ENCODE assay signal across 1 cellular context in the genomic region with DNA sequence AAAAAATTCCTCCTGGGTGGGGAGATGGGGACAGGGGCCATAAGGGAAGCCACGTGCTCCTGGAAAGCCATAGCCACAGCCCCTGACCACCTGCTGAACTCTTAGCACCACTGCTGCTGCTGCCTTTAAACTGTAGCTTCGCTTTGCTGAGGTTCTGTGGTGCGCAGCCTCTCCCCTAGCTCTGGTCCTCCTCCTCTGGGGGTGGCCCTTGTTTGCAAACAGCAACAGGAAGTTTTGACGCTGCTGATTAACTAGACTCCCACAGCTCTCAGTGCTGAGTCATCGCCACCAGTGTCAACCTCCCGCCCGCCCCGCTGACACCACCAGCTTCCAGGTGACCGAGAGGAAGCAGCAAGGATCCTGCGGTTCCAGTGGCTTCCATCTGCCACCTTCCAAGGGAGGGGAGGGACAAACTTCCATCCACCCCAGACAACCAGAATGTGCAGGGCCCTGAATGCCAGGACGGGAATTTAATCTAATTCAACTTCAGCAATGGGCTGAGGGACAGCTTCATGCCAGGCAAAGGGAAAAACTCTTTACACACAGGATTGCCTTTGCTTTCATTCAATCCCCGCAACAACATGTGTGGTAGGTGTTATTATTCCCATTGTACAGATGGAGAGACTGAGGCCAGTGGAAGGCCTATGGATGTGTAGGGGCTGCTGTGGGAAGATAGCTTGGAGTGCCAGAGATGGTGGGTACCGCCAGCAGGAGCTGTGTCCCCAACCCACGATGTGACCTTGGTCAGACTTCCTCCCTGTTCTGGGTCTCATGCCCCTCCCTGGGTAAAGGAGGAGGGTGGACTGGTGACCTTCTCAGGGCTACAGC.
TF ChIP-seq lines count a peak whose summit lies in the region.

No MANE protein-coding gene starts in this region.

TF ChIP-seq in K562, 482 proteins besides CTCF, POLR2A, EP300 and RAD21 (continued from another document and continues in another):
- TF ChIP-seq, protein P1, sequence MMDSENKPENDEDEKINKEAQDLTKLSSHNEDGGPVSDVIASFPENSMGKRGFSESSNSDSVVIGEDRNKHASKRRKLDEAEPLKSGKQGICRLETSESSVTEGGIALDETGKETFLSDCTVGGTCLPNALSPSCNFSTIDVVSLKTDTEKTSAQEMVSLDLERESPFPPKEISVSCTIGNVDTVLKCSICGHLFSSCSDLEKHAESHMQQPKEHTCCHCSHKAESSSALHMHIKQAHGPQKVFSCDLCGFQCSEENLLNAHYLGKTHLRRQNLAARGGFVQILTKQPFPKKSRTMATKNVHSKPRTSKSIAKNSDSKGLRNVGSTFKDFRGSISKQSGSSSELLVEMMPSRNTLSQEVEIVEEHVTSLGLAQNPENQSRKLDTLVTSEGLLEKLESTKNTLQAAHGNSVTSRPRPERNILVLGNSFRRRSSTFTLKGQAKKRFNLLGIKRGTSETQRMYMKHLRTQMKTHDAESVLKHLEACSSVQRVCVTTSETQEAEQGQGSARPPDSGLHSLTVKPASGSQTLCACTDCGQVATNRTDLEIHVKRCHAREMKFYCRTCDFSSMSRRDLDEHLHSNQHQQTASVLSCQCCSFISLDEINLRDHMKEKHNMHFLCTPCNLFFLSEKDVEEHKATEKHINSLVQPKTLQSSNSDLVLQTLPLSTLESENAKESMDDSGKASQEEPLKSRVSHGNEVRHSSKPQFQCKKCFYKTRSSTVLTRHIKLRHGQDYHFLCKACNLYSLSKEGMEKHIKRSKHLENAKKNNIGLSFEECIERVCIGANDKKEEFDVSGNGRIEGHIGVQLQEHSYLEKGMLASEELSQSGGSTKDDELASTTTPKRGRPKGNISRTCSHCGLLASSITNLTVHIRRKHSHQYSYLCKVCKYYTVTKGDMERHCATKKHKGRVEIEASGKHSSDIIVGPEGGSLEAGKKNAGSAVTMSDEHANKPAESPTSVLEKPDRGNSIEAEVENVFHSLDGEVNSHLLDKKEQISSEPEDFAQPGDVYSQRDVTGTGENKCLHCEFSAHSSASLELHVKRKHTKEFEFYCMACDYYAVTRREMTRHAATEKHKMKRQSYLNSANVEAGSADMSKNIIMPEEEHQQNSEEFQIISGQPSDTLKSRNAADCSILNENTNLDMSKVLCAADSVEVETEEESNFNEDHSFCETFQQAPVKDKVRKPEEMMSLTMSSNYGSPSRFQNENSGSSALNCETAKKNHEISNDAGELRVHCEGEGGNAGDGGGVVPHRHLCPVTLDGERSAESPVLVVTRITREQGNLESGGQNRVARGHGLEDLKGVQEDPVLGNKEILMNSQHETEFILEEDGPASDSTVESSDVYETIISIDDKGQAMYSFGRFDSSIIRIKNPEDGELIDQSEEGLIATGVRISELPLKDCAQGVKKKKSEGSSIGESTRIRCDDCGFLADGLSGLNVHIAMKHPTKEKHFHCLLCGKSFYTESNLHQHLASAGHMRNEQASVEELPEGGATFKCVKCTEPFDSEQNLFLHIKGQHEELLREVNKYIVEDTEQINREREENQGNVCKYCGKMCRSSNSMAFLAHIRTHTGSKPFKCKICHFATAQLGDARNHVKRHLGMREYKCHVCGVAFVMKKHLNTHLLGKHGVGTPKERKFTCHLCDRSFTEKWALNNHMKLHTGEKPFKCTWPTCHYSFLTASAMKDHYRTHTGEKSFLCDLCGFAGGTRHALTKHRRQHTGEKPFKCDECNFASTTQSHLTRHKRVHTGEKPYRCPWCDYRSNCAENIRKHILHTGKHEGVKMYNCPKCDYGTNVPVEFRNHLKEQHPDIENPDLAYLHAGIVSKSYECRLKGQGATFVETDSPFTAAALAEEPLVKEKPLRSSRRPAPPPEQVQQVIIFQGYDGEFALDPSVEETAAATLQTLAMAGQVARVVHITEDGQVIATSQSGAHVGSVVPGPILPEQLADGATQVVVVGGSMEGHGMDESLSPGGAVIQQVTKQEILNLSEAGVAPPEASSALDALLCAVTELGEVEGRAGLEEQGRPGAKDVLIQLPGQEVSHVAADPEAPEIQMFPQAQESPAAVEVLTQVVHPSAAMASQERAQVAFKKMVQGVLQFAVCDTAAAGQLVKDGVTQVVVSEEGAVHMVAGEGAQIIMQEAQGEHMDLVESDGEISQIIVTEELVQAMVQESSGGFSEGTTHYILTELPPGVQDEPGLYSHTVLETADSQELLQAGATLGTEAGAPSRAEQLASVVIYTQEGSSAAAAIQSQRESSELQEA (IDR thresholded peaks at IDR 0.05; ENCODE audit: low read depth) = no peak
- TF ChIP-seq PRMT5 (CRISPR knock-in tag; IDR thresholded peaks at IDR 0.05) (no peak), SMARCB1 (IDR thresholded peaks at IDR 0.05; ENCODE audit: insufficient read length, low read depth) (no peak), NONO (IDR thresholded peaks at IDR 0.05; ENCODE audit: low read depth in 2 of 2, low read length in 1 of 2) (no peak), MECOM (CRISPR knock-in tag; IDR thresholded peaks at IDR 0.05) (0 out of 2 replicates have a peak, but pooled peaks have one; percentile 51), ZNF408 (CRISPR knock-in tag; IDR thresholded peaks at IDR 0.05; ENCODE audit: low read depth) (no peak), CBX5 (IDR thresholded peaks at IDR 0.05; ENCODE audit: borderline replicate concordance, low read depth) (no peak), ZNF121 (CRISPR knock-in tag; conservative IDR thresholded peaks at IDR 0.05) (no peak), ZNF695 (CRISPR knock-in tag; IDR thresholded peaks at IDR 0.05) (no peak), JUNB (CRISPR knock-in tag; conservative IDR thresholded peaks at IDR 0.05) (0 out of 2 replicates have a peak, but pooled peaks have one; percentile 26), GABPB1 (CRISPR knock-in tag; IDR thresholded peaks at IDR 0.05) (peak; percentile 71), POLR2G (IDR thresholded peaks at IDR 0.05; ENCODE audit: low read depth, low read length) (peak; percentile 73), YY1 (IDR thresholded peaks at IDR 0.05; ENCODE audit: borderline replicate concordance in 1 of 3, control insufficient read depth in 1 of 3, extremely low read depth in 1 of 3, insufficient read depth in 3 of 3, insufficient read length in 1 of 3, insufficient replicate concordance in 2 of 3, low read depth in 1 of 3, low read length in 2 of 3) (peak in 2 of 3 experiments; percentile 27 to 59), CEBPG (CRISPR knock-in tag; IDR thresholded peaks at IDR 0.05) (peak; percentile 23; the same call in 1 of the 2 replicates), CEBPG (tag; conservative IDR thresholded peaks at IDR 0.05 in 1 of 2, IDR thresholded peaks at IDR 0.05 in 1 of 2) (no peak), DNMT1 (IDR thresholded peaks at IDR 0.05) (peak; percentile 10; the same call in 1 of the 2 replicates), SP1 (CRISPR knock-in tag; IDR thresholded peaks at IDR 0.05) (peak; percentile 45), MTA2 (IDR thresholded peaks at IDR 0.05; ENCODE audit: low read depth) (0 out of 2 replicates have a peak, but pooled peaks have one; percentile 33), CXXC5 (CRISPR knock-in tag; IDR thresholded peaks at IDR 0.05) (peak; percentile 84), ZNF143 (CRISPR knock-in tag; IDR thresholded peaks at IDR 0.05) (peak; percentile 36), ZC3H11A (IDR thresholded peaks at IDR 0.05; ENCODE audit: low read depth, low read length) (no peak), BACH1 (tag; IDR thresholded peaks at IDR 0.05) (peak; percentile 95), ZSCAN29 (IDR thresholded peaks at IDR 0.05) (no peak), MAFF (IDR thresholded peaks at IDR 0.05; ENCODE audit: low read length) (peak; percentile 96)
- TF ChIP-seq, protein P2, sequence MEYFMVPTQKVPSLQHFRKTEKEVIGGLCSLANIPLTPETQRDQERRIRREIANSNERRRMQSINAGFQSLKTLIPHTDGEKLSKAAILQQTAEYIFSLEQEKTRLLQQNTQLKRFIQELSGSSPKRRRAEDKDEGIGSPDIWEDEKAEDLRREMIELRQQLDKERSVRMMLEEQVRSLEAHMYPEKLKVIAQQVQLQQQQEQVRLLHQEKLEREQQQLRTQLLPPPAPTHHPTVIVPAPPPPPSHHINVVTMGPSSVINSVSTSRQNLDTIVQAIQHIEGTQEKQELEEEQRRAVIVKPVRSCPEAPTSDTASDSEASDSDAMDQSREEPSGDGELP (CRISPR knock-in tag; IDR thresholded peaks at IDR 0.05; ENCODE audit: borderline replicate concordance) = peak; percentile 95
- TF ChIP-seq, protein P3, sequence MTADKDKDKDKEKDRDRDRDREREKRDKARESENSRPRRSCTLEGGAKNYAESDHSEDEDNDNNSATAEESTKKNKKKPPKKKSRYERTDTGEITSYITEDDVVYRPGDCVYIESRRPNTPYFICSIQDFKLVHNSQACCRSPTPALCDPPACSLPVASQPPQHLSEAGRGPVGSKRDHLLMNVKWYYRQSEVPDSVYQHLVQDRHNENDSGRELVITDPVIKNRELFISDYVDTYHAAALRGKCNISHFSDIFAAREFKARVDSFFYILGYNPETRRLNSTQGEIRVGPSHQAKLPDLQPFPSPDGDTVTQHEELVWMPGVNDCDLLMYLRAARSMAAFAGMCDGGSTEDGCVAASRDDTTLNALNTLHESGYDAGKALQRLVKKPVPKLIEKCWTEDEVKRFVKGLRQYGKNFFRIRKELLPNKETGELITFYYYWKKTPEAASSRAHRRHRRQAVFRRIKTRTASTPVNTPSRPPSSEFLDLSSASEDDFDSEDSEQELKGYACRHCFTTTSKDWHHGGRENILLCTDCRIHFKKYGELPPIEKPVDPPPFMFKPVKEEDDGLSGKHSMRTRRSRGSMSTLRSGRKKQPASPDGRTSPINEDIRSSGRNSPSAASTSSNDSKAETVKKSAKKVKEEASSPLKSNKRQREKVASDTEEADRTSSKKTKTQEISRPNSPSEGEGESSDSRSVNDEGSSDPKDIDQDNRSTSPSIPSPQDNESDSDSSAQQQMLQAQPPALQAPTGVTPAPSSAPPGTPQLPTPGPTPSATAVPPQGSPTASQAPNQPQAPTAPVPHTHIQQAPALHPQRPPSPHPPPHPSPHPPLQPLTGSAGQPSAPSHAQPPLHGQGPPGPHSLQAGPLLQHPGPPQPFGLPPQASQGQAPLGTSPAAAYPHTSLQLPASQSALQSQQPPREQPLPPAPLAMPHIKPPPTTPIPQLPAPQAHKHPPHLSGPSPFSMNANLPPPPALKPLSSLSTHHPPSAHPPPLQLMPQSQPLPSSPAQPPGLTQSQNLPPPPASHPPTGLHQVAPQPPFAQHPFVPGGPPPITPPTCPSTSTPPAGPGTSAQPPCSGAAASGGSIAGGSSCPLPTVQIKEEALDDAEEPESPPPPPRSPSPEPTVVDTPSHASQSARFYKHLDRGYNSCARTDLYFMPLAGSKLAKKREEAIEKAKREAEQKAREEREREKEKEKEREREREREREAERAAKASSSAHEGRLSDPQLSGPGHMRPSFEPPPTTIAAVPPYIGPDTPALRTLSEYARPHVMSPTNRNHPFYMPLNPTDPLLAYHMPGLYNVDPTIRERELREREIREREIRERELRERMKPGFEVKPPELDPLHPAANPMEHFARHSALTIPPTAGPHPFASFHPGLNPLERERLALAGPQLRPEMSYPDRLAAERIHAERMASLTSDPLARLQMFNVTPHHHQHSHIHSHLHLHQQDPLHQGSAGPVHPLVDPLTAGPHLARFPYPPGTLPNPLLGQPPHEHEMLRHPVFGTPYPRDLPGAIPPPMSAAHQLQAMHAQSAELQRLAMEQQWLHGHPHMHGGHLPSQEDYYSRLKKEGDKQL (CRISPR knock-in tag; IDR thresholded peaks at IDR 0.05; ENCODE audit: borderline replicate concordance) = 0 out of 2 replicates have a peak, but pooled peaks have one; percentile 39
- TF ChIP-seq, protein P4, sequence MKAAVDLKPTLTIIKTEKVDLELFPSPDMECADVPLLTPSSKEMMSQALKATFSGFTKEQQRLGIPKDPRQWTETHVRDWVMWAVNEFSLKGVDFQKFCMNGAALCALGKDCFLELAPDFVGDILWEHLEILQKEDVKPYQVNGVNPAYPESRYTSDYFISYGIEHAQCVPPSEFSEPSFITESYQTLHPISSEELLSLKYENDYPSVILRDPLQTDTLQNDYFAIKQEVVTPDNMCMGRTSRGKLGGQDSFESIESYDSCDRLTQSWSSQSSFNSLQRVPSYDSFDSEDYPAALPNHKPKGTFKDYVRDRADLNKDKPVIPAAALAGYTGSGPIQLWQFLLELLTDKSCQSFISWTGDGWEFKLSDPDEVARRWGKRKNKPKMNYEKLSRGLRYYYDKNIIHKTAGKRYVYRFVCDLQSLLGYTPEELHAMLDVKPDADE (conservative IDR thresholded peaks at IDR 0.05; ENCODE audit: control insufficient read depth, low read depth, low read length) = peak; percentile 60; the same call in 1 of the 2 replicates
- TF ChIP-seq, protein P5, sequence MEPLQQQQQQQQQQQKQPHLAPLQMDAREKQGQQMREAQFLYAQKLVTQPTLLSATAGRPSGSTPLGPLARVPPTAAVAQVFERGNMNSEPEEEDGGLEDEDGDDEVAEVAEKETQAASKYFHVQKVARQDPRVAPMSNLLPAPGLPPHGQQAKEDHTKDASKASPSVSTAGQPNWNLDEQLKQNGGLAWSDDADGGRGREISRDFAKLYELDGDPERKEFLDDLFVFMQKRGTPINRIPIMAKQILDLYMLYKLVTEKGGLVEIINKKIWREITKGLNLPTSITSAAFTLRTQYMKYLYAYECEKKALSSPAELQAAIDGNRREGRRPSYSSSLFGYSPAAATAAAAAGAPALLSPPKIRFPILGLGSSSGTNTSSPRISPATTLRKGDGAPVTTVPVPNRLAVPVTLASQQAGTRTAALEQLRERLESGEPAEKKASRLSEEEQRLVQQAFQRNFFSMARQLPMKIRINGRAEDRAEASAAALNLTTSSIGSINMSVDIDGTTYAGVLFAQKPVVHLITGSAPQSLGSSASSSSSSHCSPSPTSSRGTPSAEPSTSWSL (CRISPR knock-in tag; IDR thresholded peaks at IDR 0.05; ENCODE audit: borderline replicate concordance) = no peak
- TF ChIP-seq, protein P6, sequence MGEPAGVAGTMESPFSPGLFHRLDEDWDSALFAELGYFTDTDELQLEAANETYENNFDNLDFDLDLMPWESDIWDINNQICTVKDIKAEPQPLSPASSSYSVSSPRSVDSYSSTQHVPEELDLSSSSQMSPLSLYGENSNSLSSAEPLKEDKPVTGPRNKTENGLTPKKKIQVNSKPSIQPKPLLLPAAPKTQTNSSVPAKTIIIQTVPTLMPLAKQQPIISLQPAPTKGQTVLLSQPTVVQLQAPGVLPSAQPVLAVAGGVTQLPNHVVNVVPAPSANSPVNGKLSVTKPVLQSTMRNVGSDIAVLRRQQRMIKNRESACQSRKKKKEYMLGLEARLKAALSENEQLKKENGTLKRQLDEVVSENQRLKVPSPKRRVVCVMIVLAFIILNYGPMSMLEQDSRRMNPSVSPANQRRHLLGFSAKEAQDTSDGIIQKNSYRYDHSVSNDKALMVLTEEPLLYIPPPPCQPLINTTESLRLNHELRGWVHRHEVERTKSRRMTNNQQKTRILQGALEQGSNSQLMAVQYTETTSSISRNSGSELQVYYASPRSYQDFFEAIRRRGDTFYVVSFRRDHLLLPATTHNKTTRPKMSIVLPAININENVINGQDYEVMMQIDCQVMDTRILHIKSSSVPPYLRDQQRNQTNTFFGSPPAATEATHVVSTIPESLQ (CRISPR knock-in tag; IDR thresholded peaks at IDR 0.05) = 0 out of 2 replicates have a peak, but pooled peaks have one; percentile 27
- TF ChIP-seq, protein P7, sequence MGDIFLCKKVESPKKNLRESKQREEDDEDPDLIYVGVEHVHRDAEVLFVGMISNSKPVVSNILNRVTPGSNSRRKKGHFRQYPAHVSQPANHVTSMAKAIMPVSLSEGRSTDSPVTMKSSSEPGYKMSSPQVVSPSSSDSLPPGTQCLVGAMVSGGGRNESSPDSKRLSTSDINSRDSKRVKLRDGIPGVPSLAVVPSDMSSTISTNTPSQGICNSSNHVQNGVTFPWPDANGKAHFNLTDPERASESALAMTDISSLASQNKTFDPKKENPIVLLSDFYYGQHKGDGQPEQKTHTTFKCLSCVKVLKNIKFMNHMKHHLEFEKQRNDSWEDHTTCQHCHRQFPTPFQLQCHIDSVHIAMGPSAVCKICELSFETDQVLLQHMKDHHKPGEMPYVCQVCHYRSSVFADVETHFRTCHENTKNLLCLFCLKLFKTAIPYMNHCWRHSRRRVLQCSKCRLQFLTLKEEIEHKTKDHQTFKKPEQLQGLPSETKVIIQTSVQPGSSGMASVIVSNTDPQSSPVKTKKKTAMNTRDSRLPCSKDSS (IDR thresholded peaks at IDR 0.05; ENCODE audit: low read depth, partially characterized antibody) = no peak
- TF ChIP-seq, protein P8, sequence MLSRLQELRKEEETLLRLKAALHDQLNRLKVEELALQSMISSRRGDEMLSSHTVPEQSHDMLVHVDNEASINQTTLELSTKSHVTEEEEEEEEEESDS (CRISPR knock-in tag; IDR thresholded peaks at IDR 0.05) = no peak
